Comparison of ENCODE assay signal across 7 cellular contexts in the genomic region with DNA sequence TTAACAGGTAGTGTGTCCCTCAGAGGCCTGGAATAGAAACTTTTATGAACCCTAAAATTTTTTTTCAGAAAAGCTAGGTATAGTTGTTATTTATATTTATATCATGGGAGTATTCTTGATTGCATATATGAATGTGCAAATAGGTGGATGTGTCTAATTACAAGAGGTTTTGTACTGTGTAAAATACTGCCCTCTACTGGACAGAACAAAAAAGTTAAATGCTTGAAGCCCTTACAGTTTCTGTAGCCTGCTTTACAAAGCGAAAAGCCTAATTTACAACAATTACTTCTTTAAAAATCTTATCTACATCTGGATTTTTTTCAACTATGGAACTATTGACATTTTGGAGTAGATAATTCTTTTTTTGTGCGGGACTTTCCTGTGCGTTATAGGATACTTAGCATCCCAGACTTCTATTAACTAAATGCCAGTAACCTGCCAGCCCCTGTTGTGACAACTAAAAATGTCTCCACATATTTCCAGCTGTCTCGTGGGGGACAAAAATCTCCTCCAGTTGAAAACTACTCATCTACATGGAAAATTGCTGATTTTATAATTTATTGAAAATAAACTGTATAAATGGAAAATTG. TPM values are rescaled to one million over a fixed set of nuclear protein-coding genes. Genes with fewer than 3 reads are reported as not detected.
DNase-seq lines count a peak whose midpoint lies in the region; ATAC-seq and TF ChIP-seq lines count a peak whose summit lies in the region.

No MANE protein-coding gene starts in this region.

- intact Hi-C loops in left ventricle myocardium superior (cut with micrococcal nuclease): loop anchor here (10.0 kb wide), 1 partner anchor 196 kb away; no protein-coding TSS in a partner anchor

- no peak overlapping the region for H3K9ac ChIP-seq in adipocyte (ENCODE audit: low read length)

- H3K36me3 Mint-ChIP-seq in stimulated activated effector memory CD8-positive, alpha-beta T cell treated with anti-CD3 and anti-CD28 coated beads, Interleukin-12 subunit alpha, Interleukin-12 subunit beta, amount 100 ng/mL, for 72 hours: no peaks in the 10 kb centered on the region

- TF ChIP-seq CTCF in GM10248 (IDR thresholded peaks at IDR 0.05; ENCODE audit: control extremely low read depth, extremely low read depth, low read depth, missing control alignments) (peak; percentile 50), HFF-Myc (IDR thresholded peaks at IDR 0.05; ENCODE audit: low read depth, low read length, missing control alignments) (peak; percentile 36)

- no peaks in the 10 kb centered on the region for H3K36me3 ChIP-seq in adipocyte (ENCODE audit: control insufficient read depth, insufficient read depth, low read length, severe bottlenecking)

- peaks cover 11% of the 10 kb centered on the region for H3K4me1 Mint-ChIP-seq in stimulated activated effector memory CD8-positive, alpha-beta T cell treated with anti-CD3 and anti-CD28 coated beads, Interleukin-12 subunit alpha, Interleukin-12 subunit beta, amount 100 ng/mL, for 72 hours

- H3K27me3 ChIP-seq in adipocyte (replicated peaks; ENCODE audit: control insufficient read depth, insufficient read depth, low read length): no peaks in the 10 kb centered on the region

- ATAC-seq in left ventricle myocardium superior: peak; percentile 57
- peak; percentile 63 for ATAC-seq in stimulated activated effector memory CD8-positive, alpha-beta T cell treated with anti-CD3 and anti-CD28 coated beads, Interleukin-12 subunit alpha, Interleukin-12 subunit beta, amount 100 ng/mL, for 72 hours

- H3K27ac Mint-ChIP-seq in stimulated activated effector memory CD8-positive, alpha-beta T cell treated with anti-CD3 and anti-CD28 coated beads, Interleukin-12 subunit alpha, Interleukin-12 subunit beta, amount 100 ng/mL, for 72 hours: no peak overlapping the region

- no peak overlapping the region for H3K4me3 Mint-ChIP-seq in stimulated activated effector memory CD8-positive, alpha-beta T cell treated with anti-CD3 and anti-CD28 coated beads, Interleukin-12 subunit alpha, Interleukin-12 subunit beta, amount 100 ng/mL, for 72 hours

- H3K4me3 ChIP-seq in HFF-Myc (replicated peaks; ENCODE audit: low read depth, low read length) (no peak overlapping the region), adipocyte (ENCODE audit: low read length) (no peak overlapping the region)

- H3K4me1 ChIP-seq in adipocyte (ENCODE audit: control insufficient read depth, insufficient read depth, low read length): no peaks in the 10 kb centered on the region

- no peaks in the 10 kb centered on the region for H3K9me3 ChIP-seq in adipocyte (ENCODE audit: control insufficient read depth, low read length)

- H3K9me3 Mint-ChIP-seq in stimulated activated effector memory CD8-positive, alpha-beta T cell treated with anti-CD3 and anti-CD28 coated beads, Interleukin-12 subunit alpha, Interleukin-12 subunit beta, amount 100 ng/mL, for 72 hours: no peaks in the 10 kb centered on the region

- CTCF ChIA-PET in GM10248 (lab: Yijun Ruan, JAX): interaction anchor here (0.7 to 17.4 kb wide), 20 partner anchors 7 to 529 kb away, joined by 3 to 673 read pairs (median 6); a partner anchor contains a TSS

- POLR2A ChIA-PET in GM10248 (lab: Yijun Ruan, JAX): no interaction called here

- peak; percentile 51 for DNase-seq in GM10248 (ENCODE audit: extremely low spot score)
- DNase-seq in HFF-Myc (ENCODE audit: extremely low read depth, low read depth): no peak
- peak; percentile 26 for DNase-seq in NCI-H2029 (lab: John Stamatoyannopoulos, UW)
- peak; percentile 88 for DNase-seq in adipocyte (ENCODE audit: low read depth)
- no peak for DNase-seq in left ventricle myocardium superior
- no peak for DNase-seq in stimulated activated effector memory CD8-positive, alpha-beta T cell treated with anti-CD3 and anti-CD28 coated beads, Interleukin-12 subunit alpha, Interleukin-12 subunit beta, amount 100 ng/mL, for 72 hours (ENCODE audit: low spot score in 2 of 2)
- DNase-seq in ureter (ENCODE audit: low spot score): no peak

RNA-seq across cellular contexts. Expression of a gene that starts 35.1 kb away (rescaled TPM):
- total RNA-seq in left ventricle myocardium superior: 2.7 TPM
- total RNA-seq in ureter: 3.9 TPM

Comparison
In these comparisons a context has a peak if more than half of its experiments do, and no peak if none do; other contexts are left out.
1. DNase-seq: peak in GM10248 (single experiment), NCI-H2029 (single experiment) and adipocyte (single experiment); none in HFF-Myc (single experiment), left ventricle myocardium superior (single experiment), stimulated activated effector memory CD8-positive, alpha-beta T cell treated with anti-CD3 and anti-CD28 coated beads, Interleukin-12 subunit alpha, Interleukin-12 subunit beta, amount 100 ng/mL, for 72 hours (0 of 2) and ureter (single experiment).